8 cellular contexts compared by ENCODE assay signal in the genomic region with DNA sequence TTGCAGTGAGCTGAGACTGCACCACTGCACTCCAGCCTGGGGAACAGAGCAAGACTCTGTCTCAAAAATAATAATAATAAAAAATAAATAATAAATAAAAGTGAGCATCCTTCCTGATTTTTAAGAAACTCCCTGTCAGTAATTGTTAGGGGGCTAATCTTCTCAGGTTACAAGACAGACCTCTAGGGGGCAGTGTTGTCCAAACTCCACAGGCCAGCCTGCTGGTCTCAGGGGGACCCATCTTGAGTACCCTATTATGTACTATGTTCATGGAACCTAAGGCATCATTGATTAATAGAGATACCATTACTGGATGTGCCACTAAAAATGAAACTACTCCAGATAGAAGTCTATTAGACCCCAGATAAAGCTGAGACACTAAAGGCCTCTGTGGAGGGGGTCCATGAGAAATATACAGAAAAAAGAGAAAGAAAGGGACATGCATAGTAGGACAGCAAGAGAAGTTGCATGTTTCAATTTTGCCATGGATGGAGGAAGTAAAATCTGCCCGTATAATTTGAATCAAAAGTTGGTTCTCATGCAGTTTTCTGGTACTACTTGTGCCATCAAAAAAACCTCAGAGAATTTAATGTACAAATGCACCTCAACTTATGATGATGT.
DNase-seq lines count a peak whose midpoint lies in the region; ATAC-seq and TF ChIP-seq lines count a peak whose summit lies in the region.

No MANE protein-coding gene starts in this region.

- intact Hi-C loops in MCF 10A (cut with micrococcal nuclease) = loop anchor here (1.0 to 5.0 kb wide), 3 partner anchors 81 to 174 kb away; a partner anchor contains a TSS
- intact Hi-C loops in breast epithelium (cut with DNase I; ENCODE audit: low total_unique reads) = no loop called here

- ATAC-seq in activated CD8-positive, alpha-beta T cell treated with anti-CD3 and anti-CD28 coated beads, Interleukin-2, amount 10 ng/mL, durations not matched to agents 7 days and 5 days = no peak
- no peak for ATAC-seq in HG03025 (IDR thresholded peaks at IDR 0.05; ENCODE audit: low FRiP score, unreplicated experiment)

- POLR2A ChIA-PET in MCF 10A (lab: Yijun Ruan, JAX) = interaction anchor here (1.6 to 2.2 kb wide), 3 partner anchors 20 to 90 kb away, joined by 9 to 25 read pairs (median 13); a partner anchor contains a TSS
- POLR2A ChIA-PET in activated CD8-positive, alpha-beta T cell treated with anti-CD3 and anti-CD28 coated beads, Interleukin-2, amount 10 ng/mL, durations not matched to agents 7 days and 5 days (lab: Charles Lee) = interaction anchor here (5.7 kb wide), 1 partner anchor 88 kb away, joined by 95 read pairs; a partner anchor contains a TSS

- no peak overlapping the region for H3K27ac ChIP-seq in breast epithelium

- H3K9me3 ChIP-seq in breast epithelium = no peaks in the 10 kb centered on the region

- H3K4me3 Mint-ChIP-seq in MCF 10A (ENCODE audit: unreplicated experiment) = no peak overlapping the region
- H3K4me3 Mint-ChIP-seq in activated CD8-positive, alpha-beta T cell treated with anti-CD3 and anti-CD28 coated beads, Interleukin-2, amount 10 ng/mL, durations not matched to agents 7 days and 5 days = no peak overlapping the region

- peaks cover 19% of the 10 kb centered on the region for H3K4me1 Mint-ChIP-seq in MCF 10A (ENCODE audit: insufficient read depth, unreplicated experiment)
- H3K4me1 Mint-ChIP-seq in activated CD8-positive, alpha-beta T cell treated with anti-CD3 and anti-CD28 coated beads, Interleukin-2, amount 10 ng/mL, durations not matched to agents 7 days and 5 days (ENCODE audit: low read depth) = peaks cover 55% of the 10 kb centered on the region

- DNase-seq in MCF 10A (ENCODE audit: unreplicated experiment) = peak; percentile 58
- DNase-seq in breast epithelium (ENCODE audit: low spot score in 2 of 2) = no peak
- peak; percentile 65 for DNase-seq in activated CD8-positive, alpha-beta T cell treated with anti-CD3 and anti-CD28 coated beads, Interleukin-2, amount 10 ng/mL, durations not matched to agents 7 days and 5 days
- peak; percentile 61 for DNase-seq in fibroblast of the aortic adventitia (ENCODE audit: low read depth)
- DNase-seq in stimulated activated CD4-positive, alpha-beta T cell treated with anti-CD3 and anti-CD28 coated beads, TNF-alpha, amount 100 ng/mL, for 1 hour (ENCODE audit: low read depth in 3 of 3, low spot score in 1 of 3) = peak; percentile 18 to 35 (median 25)
- no peak for DNase-seq in OCI-M2 (lab: John Stamatoyannopoulos, UW; ENCODE audit: unreplicated experiment)
- no peak for DNase-seq in NCI-H2029 (lab: John Stamatoyannopoulos, UW)

- H3K27ac Mint-ChIP-seq in MCF 10A (ENCODE audit: low read depth, unreplicated experiment) = no peak overlapping the region
- H3K27ac Mint-ChIP-seq in activated CD8-positive, alpha-beta T cell treated with anti-CD3 and anti-CD28 coated beads, Interleukin-2, amount 10 ng/mL, durations not matched to agents 7 days and 5 days = no peak overlapping the region

- H3K27me3 ChIP-seq in breast epithelium = no peaks in the 10 kb centered on the region

- no TSS peak for BruUV-seq in MCF 10A (replicated peaks; lab: Mats Ljungman, UMichigan)

- H3K36me3 Mint-ChIP-seq in MCF 10A (ENCODE audit: insufficient read depth, unreplicated experiment) = no peaks in the 10 kb centered on the region
- peaks cover 4% of the 10 kb centered on the region for H3K36me3 Mint-ChIP-seq in activated CD8-positive, alpha-beta T cell treated with anti-CD3 and anti-CD28 coated beads, Interleukin-2, amount 10 ng/mL, durations not matched to agents 7 days and 5 days (ENCODE audit: low read depth)

- no peak overlapping the region for H3K4me3 ChIP-seq in breast epithelium
- H3K4me3 ChIP-seq in fibroblast of the aortic adventitia (ENCODE audit: low read depth, low read length) = no peak overlapping the region

- H3K36me3 ChIP-seq in breast epithelium = no peaks in the 10 kb centered on the region

- no peak for TF ChIP-seq POLR2A in breast epithelium (IDR thresholded peaks at IDR 0.05)

- TF ChIP-seq CTCF in MCF 10A (IDR thresholded peaks at IDR 0.05; ENCODE audit: unreplicated experiment) (peak; percentile 66), breast epithelium (IDR thresholded peaks at IDR 0.05) (no peak), fibroblast of the aortic adventitia (IDR thresholded peaks at IDR 0.05; ENCODE audit: insufficient read depth, low read length) (peak; percentile 52)

- CTCF ChIA-PET in MCF 10A (lab: Yijun Ruan, JAX) = interaction anchor here (0.6 to 7.2 kb wide), 19 partner anchors 8 to 1721 kb away, joined by 3 to 86 read pairs (median 3); a partner anchor contains a TSS
- CTCF ChIA-PET in activated CD8-positive, alpha-beta T cell treated with anti-CD3 and anti-CD28 coated beads, Interleukin-2, amount 10 ng/mL, durations not matched to agents 7 days and 5 days (lab: Charles Lee) = interaction anchor here (0.6 to 7.7 kb wide), 28 partner anchors 8 to 121 kb away, joined by 3 to 102 read pairs (median 6); a partner anchor contains a TSS

- peaks cover 18% of the 10 kb centered on the region for H3K9me3 Mint-ChIP-seq in MCF 10A (ENCODE audit: unreplicated experiment)
- no peaks in the 10 kb centered on the region for H3K9me3 Mint-ChIP-seq in activated CD8-positive, alpha-beta T cell treated with anti-CD3 and anti-CD28 coated beads, Interleukin-2, amount 10 ng/mL, durations not matched to agents 7 days and 5 days (ENCODE audit: insufficient read depth)

- no peaks in the 10 kb centered on the region for H3K27me3 Mint-ChIP-seq in MCF 10A (ENCODE audit: insufficient read depth, unreplicated experiment)
- H3K27me3 Mint-ChIP-seq in activated CD8-positive, alpha-beta T cell treated with anti-CD3 and anti-CD28 coated beads, Interleukin-2, amount 10 ng/mL, durations not matched to agents 7 days and 5 days (ENCODE audit: low read depth) = no peaks in the 10 kb centered on the region

- no peaks in the 10 kb centered on the region for H3K4me1 ChIP-seq in breast epithelium

Comparison
In these comparisons a context has a peak if more than half of its experiments do, and no peak if none do; other contexts are left out.
1. DNase-seq: peak in MCF 10A (single experiment), activated CD8-positive, alpha-beta T cell treated with anti-CD3 and anti-CD28 coated beads, Interleukin-2, amount 10 ng/mL, durations not matched to agents 7 days and 5 days (single experiment), fibroblast of the aortic adventitia (single experiment) and stimulated activated CD4-positive, alpha-beta T cell treated with anti-CD3 and anti-CD28 coated beads, TNF-alpha, amount 100 ng/mL, for 1 hour (3 of 3); none in breast epithelium (0 of 2), OCI-M2 (single experiment) and NCI-H2029 (single experiment).
2. CTCF ChIP-seq: peak in MCF 10A (single experiment) and fibroblast of the aortic adventitia (single experiment); none in breast epithelium (0 of 3).